In the genomic region with DNA sequence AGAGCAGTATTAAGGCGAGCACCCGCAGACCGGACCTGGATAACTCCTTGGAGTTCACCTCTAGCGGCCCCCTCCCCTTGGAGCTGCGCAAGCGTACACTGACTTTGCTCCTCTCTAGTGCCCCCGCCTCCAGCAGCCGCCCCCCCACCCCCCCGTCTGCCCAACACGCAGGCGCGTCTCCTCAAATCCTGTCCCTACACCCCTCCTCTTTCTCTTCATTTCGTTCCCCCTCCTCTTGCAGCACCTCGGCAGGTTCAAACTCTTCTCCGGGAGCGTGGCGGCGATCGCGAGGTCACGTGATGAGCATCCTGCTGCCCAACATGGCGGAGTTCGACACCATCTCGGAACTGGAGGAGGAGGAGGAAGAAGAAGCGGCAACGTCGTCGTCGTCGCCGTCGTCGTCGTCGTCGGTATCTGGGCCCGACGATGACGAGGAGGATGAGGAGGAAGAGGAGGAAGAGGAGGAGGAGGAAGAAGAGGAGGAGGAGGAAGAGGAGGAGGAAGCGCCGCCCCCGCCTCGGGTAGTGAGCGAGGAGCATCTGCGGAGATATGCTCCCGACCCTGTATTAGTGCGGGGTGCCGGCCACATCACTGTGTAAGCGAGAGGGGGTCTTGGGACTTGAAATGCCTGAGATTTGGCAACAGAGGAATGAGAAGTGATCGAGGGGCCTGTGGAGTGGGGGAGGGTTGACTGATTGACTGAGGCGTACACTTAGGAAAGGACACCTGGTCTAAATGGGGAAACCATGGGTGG, we compare ENCODE assay signal across 8 cellular contexts. TPM values are rescaled to one million over a fixed set of nuclear protein-coding genes. Genes with fewer than 3 reads are reported as not detected.
DNase-seq lines count a peak whose midpoint lies in the region; ATAC-seq and TF ChIP-seq lines count a peak whose summit lies in the region.

CHIC1 (plus strand) TSS at position 212 of the 754 bp plus-strand sequence; CDS start at position 300, 88 bp downstream.

- H3K27me3 Mint-ChIP-seq in MCF 10A (ENCODE audit: insufficient read depth, unreplicated experiment), result peaks cover 25% of the 10 kb centered on the region

- H3K27ac ChIP-seq in skin epidermis, result peak within 1 kb of the TSS; percentile 58 to 90 (median 75)

- BruUV-seq in MCF 10A (replicated peaks; lab: Mats Ljungman, UMichigan), result no TSS peak

- TF ChIP-seq CTCF in GM12864 (IDR thresholded peaks at IDR 0.05; ENCODE audit: low read depth, low read length, missing control alignments), result no peak
- TF ChIP-seq CTCF in MCF 10A (IDR thresholded peaks at IDR 0.05; ENCODE audit: unreplicated experiment), result no peak

- CTCF ChIA-PET in MCF 10A (lab: Yijun Ruan, JAX), result interaction anchor here (0.6 kb wide), 1 partner anchor 137 kb away, joined by 4 read pairs; no protein-coding TSS in a partner anchor

- intact Hi-C loops in MCF 10A (cut with micrococcal nuclease), result no loop called here

- H3K36me3 Mint-ChIP-seq in MCF 10A (ENCODE audit: insufficient read depth, unreplicated experiment), result no peaks in the 10 kb centered on the region

- H3K9me3 ChIP-seq in iPS-18c (ENCODE audit: control insufficient read depth, insufficient read depth, low read length), result no peaks in the 10 kb centered on the region

- H3K4me3 ChIP-seq in GM12864 (ENCODE audit: low read depth, low read length), result peak within 1 kb of the TSS; percentile 65
- H3K4me3 ChIP-seq in iPS-18c (ENCODE audit: insufficient read depth, low read depth, low read length), result peak within 1 kb of the TSS; percentile 54
- peak within 1 kb of the TSS; percentile 47 to 57 (median 50) for H3K4me3 ChIP-seq in skin epidermis

- DNase-seq in GM12864 (ENCODE audit: low read depth) (peak; percentile 42), NCI-H187 (lab: John Stamatoyannopoulos, UW) (peak; percentile 27 to 56), UCSD-AML1 (lab: John Stamatoyannopoulos, UW; ENCODE audit: unreplicated experiment) (peak; percentile 76), MCF 10A (ENCODE audit: unreplicated experiment) (peak; percentile 56), SIG-M5 treated with dmso at 0.1 percent for 504 hours (lab: John Stamatoyannopoulos, UW; ENCODE audit: unreplicated experiment) (no peak)

- peak within 1 kb of the TSS; percentile 83 for H3K4me3 Mint-ChIP-seq in MCF 10A (ENCODE audit: unreplicated experiment)

- peak; percentile 69 for ATAC-seq in HG02678 (IDR thresholded peaks at IDR 0.05; ENCODE audit: unreplicated experiment)

- H3K4me1 Mint-ChIP-seq in MCF 10A (ENCODE audit: insufficient read depth, unreplicated experiment), result no peaks in the 10 kb centered on the region

- POLR2A ChIA-PET in MCF 10A (lab: Yijun Ruan, JAX), result interaction anchor here (1.8 kb wide), 1 partner anchor 14 kb away, joined by 5 read pairs; no protein-coding TSS in a partner anchor

- H3K27ac Mint-ChIP-seq in MCF 10A (ENCODE audit: low read depth, unreplicated experiment), result peak within 1 kb of the TSS; percentile 80

- H3K9me3 Mint-ChIP-seq in MCF 10A (ENCODE audit: unreplicated experiment), result no peaks in the 10 kb centered on the region

RNA-seq across cellular contexts. Expression of gene CHIC1, which starts in this region (rescaled TPM):
- 7.4 and 8.0 TPM in 2 replicates for total RNA-seq in MCF 10A (2022)
